9 cellular contexts compared by ENCODE assay signal in the genomic region with DNA sequence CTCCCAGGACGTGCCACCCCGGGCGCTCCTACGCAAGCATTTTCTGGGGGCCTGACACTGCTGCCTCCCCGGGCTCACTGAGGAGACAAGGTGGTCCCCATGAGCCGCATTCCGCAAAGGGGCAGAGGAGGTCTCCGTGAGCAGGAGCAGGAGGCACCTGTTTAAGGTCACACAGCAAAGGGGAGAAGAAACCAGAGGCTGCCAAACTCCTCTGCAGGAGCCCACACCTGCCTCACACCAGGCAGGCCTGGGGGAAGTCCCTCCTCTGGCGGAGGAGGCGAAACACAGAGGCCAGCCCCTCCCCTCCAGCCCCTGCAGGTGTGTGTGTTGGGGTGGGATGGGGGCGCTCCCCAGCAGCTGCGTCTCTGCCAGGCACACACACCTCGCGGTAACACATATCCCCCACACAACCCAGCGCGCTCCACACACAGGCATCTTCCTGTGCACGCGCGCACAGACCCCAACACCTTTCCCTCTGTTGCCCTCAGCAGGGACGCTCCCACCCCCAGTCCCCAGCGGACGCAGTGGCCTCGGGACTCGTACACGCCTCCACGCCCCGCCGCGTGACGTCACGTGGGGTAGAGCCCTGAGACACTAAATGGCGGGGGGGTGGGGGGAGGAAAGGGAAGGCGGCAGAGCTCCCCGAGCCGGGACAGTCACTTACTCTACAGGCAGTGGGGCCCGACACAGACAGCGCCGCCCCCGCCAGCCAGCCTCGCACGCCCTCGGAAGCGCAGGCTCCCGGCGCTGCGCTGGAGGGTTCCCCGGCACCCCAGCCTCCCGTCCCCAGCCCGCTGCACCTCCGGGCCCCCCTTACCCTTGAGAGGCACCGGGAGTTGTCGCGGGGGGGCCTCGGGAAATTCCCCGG. TPM values are rescaled to one million over a fixed set of nuclear protein-coding genes. Genes with fewer than 3 reads are reported as not detected.
DNase-seq lines count a peak whose midpoint lies in the region; ATAC-seq, FAIRE-seq and TF ChIP-seq lines count a peak whose summit lies in the region.
"Had no signal": no experiment of that assay in that cellular context is flagged by ENCODE, and none has a peak within 500 bp of the region (broad histone marks: within the 10 kb centered on the region; RNA-seq: fewer than 3 reads in every experiment).

No MANE protein-coding gene starts in this region.

- H2AFZ ChIP-seq in endothelial cell of umbilical vein (ENCODE audit: low read depth, low read length), result no peak overlapping the region

- BruUV-seq in endothelial cell of umbilical vein (replicated peaks; lab: Mats Ljungman, UMichigan), result no TSS peak

- peaks cover 36% of the 10 kb centered on the region for H3K4me1 Mint-ChIP-seq in activated CD4-positive, alpha-beta T cell treated with anti-CD3 and anti-CD28 coated beads, Interleukin-2, amount 10 ng/mL, durations not matched to agents 24 days and 14 days

- peaks cover 73% of the 10 kb centered on the region for H3K27me3 Mint-ChIP-seq in activated CD4-positive, alpha-beta T cell treated with anti-CD3 and anti-CD28 coated beads, Interleukin-2, amount 10 ng/mL, durations not matched to agents 24 days and 14 days

- H4K20me1 ChIP-seq in endothelial cell of umbilical vein (replicated peaks; ENCODE audit: control insufficient read depth, extremely low read depth, insufficient read depth, low read length), result no peaks in the 10 kb centered on the region

- H3K9me3 Mint-ChIP-seq in activated CD4-positive, alpha-beta T cell treated with anti-CD3 and anti-CD28 coated beads, Interleukin-2, amount 10 ng/mL, durations not matched to agents 24 days and 14 days, result no peaks in the 10 kb centered on the region

- H3K27ac ChIP-seq in endothelial cell of umbilical vein (ENCODE audit: insufficient read depth, low read depth, low read length) (no peak overlapping the region), spleen (peak overlapping the region; percentile 6 to 93 (median 78))
- H3K27ac ChIP-seq: neutrophil had no signal

- TF ChIP-seq CTCF in endothelial cell of umbilical vein (IDR thresholded peaks at IDR 0.05; ENCODE audit: extremely low read depth in 1 of 2, insufficient read depth in 1 of 2, low read depth in 1 of 2, low read length in 2 of 2) (no peak), spleen (IDR thresholded peaks at IDR 0.05 in 8 of 11, conservative IDR thresholded peaks at IDR 0.05 in 3 of 11) (no peak)

- no peaks in the 10 kb centered on the region for H3K79me2 ChIP-seq in endothelial cell of umbilical vein (ENCODE audit: control insufficient read depth, insufficient read depth, low read length)

- no peak overlapping the region for H3K9ac ChIP-seq in endothelial cell of umbilical vein (replicated peaks; ENCODE audit: extremely low read depth, insufficient read depth, low read length)

- H3K36me3 ChIP-seq in endothelial cell of umbilical vein (ENCODE audit: control insufficient read depth in 2 of 2, extremely low read depth in 1 of 2, insufficient read depth in 2 of 2, low read length in 2 of 2) (no peaks in the 10 kb centered on the region), spleen (no peaks in the 10 kb centered on the region)
- H3K36me3 ChIP-seq: neutrophil had no signal

- POLR2A ChIA-PET in endothelial cell of umbilical vein (lab: Charles Lee), result no interaction called here

- H3K4me3 ChIP-seq in endothelial cell of umbilical vein (replicated peaks in 1 of 3; ENCODE audit: insufficient read depth in 1 of 3, low read depth in 1 of 3, low read length in 3 of 3) (no peak overlapping the region), spleen (peak overlapping the region; percentile 25 to 72 (median 36))

- dilution Hi-C loops in endothelial cell of umbilical vein (cut with MboI; ENCODE audit: extremely low pct_ligation_motif_present, low sequenced_read_pairs), result no loop called here

- no peaks in the 10 kb centered on the region for H3K9me3 ChIP-seq in endothelial cell of umbilical vein (replicated peaks; ENCODE audit: control insufficient read depth, insufficient read depth, low read length)
- H3K9me3 ChIP-seq in spleen, result no peaks in the 10 kb centered on the region
- H3K9me3 ChIP-seq: neutrophil had no signal

- DNase-seq in DMS79 treated with DMSO at 0.1 percent for 48 hours (lab: John Stamatoyannopoulos, UW), result peak; percentile 54
- peak; percentile 83 for DNase-seq in activated CD4-positive, alpha-beta T cell treated with anti-CD3 and anti-CD28 coated beads, Interleukin-2, amount 10 ng/mL, durations not matched to agents 24 days and 14 days
- no peak for DNase-seq in endothelial cell of umbilical vein (ENCODE audit: low read depth, low spot score)
- peak; percentile 96 for DNase-seq in spleen
- no peak for DNase-seq in putamen (ENCODE audit: low spot score)
- DNase-seq in cerebellum (ENCODE audit: low spot score), result no peak

- ATAC-seq in GM19455 (IDR thresholded peaks at IDR 0.05; ENCODE audit: unreplicated experiment) (peak; percentile 51), HG03521 (IDR thresholded peaks at IDR 0.05; ENCODE audit: unreplicated experiment) (peak; percentile 52)

- H3K27ac Mint-ChIP-seq in activated CD4-positive, alpha-beta T cell treated with anti-CD3 and anti-CD28 coated beads, Interleukin-2, amount 10 ng/mL, durations not matched to agents 24 days and 14 days, result peak overlapping the region; percentile 10

- TF ChIP-seq POLR2A in endothelial cell of umbilical vein (IDR thresholded peaks at IDR 0.05; ENCODE audit: low read depth, low read length), result no peak
- peak in 1 of 3 donors; percentile 32 for TF ChIP-seq POLR2A in spleen (IDR thresholded peaks at IDR 0.05)

- H3K27me3 ChIP-seq in endothelial cell of umbilical vein (ENCODE audit: control insufficient read depth in 2 of 2, insufficient read depth in 2 of 2, low read length in 2 of 2) (peaks cover 75 to 81% of the 10 kb centered on the region in 2 experiments), spleen (replicated peaks in 1 of 7) (peaks cover 0 to 99% (median 24%) of the 10 kb centered on the region in 7 donors)

- H3K4me3 Mint-ChIP-seq in activated CD4-positive, alpha-beta T cell treated with anti-CD3 and anti-CD28 coated beads, Interleukin-2, amount 10 ng/mL, durations not matched to agents 24 days and 14 days, result peak overlapping the region; percentile 83

- H3K4me1 ChIP-seq in endothelial cell of umbilical vein (ENCODE audit: control insufficient read depth, extremely low read depth, insufficient read depth, low read length) (no peaks in the 10 kb centered on the region), spleen (peaks cover 16 to 87% (median 71%) of the 10 kb centered on the region in 6 donors)

- FAIRE-seq in endothelial cell of umbilical vein (lab: Jason Lieb, UNC), result no peak

- 2 to 3% (median 2%) methylated on average over 42 to 55 of the region's 55 CpGs for WGBS in spleen, 5 donors

- CTCF ChIA-PET in endothelial cell of umbilical vein (lab: Charles Lee), result interaction anchor here (1.4 to 10.5 kb wide), 2 partner anchors 15 to 33 kb away, joined by 3 to 362 read pairs; no protein-coding TSS in a partner anchor

- H3K4me2 ChIP-seq in endothelial cell of umbilical vein (ENCODE audit: insufficient read depth, low read length), result no peak overlapping the region

- H3K9me1 ChIP-seq in endothelial cell of umbilical vein (replicated peaks; ENCODE audit: control insufficient read depth, extremely low read depth, insufficient read depth, low read length), result no peaks in the 10 kb centered on the region

- no peaks in the 10 kb centered on the region for H3K36me3 Mint-ChIP-seq in activated CD4-positive, alpha-beta T cell treated with anti-CD3 and anti-CD28 coated beads, Interleukin-2, amount 10 ng/mL, durations not matched to agents 24 days and 14 days (ENCODE audit: low read depth)

- intact Hi-C loops in activated CD4-positive, alpha-beta T cell treated with anti-CD3 and anti-CD28 coated beads, Interleukin-2, amount 10 ng/mL, durations not matched to agents 24 days and 14 days (cut with micrococcal nuclease), result no loop called here
- intact Hi-C loops in endothelial cell of umbilical vein (cut with micrococcal nuclease), result loop anchor here (10.0 kb wide), 1 partner anchor 275 kb away; no protein-coding TSS in a partner anchor
- intact Hi-C loops in spleen (cut with DNase I; ENCODE audit: low total_unique reads), result no loop called here

RNA-seq across cellular contexts. Expression of gene WNT10A, which starts 0.5 kb away (rescaled TPM):
- total RNA-seq in activated CD4-positive, alpha-beta T cell treated with anti-CD3 and anti-CD28 coated beads, Interleukin-2, amount 10 ng/mL, durations not matched to agents 24 days and 14 days, result 0.12 and 0.28 TPM in 2 replicates
- total RNA-seq in endothelial cell of umbilical vein (not detected in 2 replicates), spleen (1 to 10 TPM; 1.6 to 7.9 (median 3.5) TPM), cerebellum (0.27 TPM)
- polyA plus RNA-seq in endothelial cell of umbilical vein (not detected in 2 replicates), spleen (1 to 10 TPM; 1.5 to 2.5 (median 1.5) TPM)
- polyA plus RNA-seq in endothelial cell of umbilical vein (2011; cell fraction: cytosol; rRNA removed), result not detected in 2 replicates
- polyA plus RNA-seq in endothelial cell of umbilical vein (2011; cell fraction: nucleus; rRNA removed), result not detected in 2 replicates
- polyA plus RNA-seq in endothelial cell of umbilical vein (2012), result not detected in 2 replicates
- polyA minus RNA-seq in endothelial cell of umbilical vein, result not detected in 2 replicates
- polyA minus RNA-seq in endothelial cell of umbilical vein (2011; cell fraction: cytosol; rRNA and poly(A)+ RNA removed), result not detected
- not detected in 2 replicates for polyA minus RNA-seq in endothelial cell of umbilical vein (2011; cell fraction: nucleus; rRNA and poly(A)+ RNA removed)

RNA-seq across cellular contexts. Expression of gene WNT6, which starts 20.5 kb away (rescaled TPM):
- total RNA-seq in activated CD4-positive, alpha-beta T cell treated with anti-CD3 and anti-CD28 coated beads, Interleukin-2, amount 10 ng/mL, durations not matched to agents 24 days and 14 days, result not detected in 2 replicates
- total RNA-seq in endothelial cell of umbilical vein, result not detected in 2 replicates
- not detected in 2 replicates for polyA plus RNA-seq in endothelial cell of umbilical vein
- not detected in 2 replicates for polyA plus RNA-seq in endothelial cell of umbilical vein (2011; cell fraction: cytosol; rRNA removed)
- polyA plus RNA-seq in endothelial cell of umbilical vein (2011; cell fraction: nucleus; rRNA removed), result not detected in 2 replicates
- not detected in 2 replicates for polyA plus RNA-seq in endothelial cell of umbilical vein (2012)
- not detected in 2 replicates for polyA minus RNA-seq in endothelial cell of umbilical vein
- polyA minus RNA-seq in endothelial cell of umbilical vein (2011; cell fraction: cytosol; rRNA and poly(A)+ RNA removed), result 0.72 TPM
- polyA minus RNA-seq in endothelial cell of umbilical vein (2011; cell fraction: nucleus; rRNA and poly(A)+ RNA removed), result not detected in 2 replicates
- 10 to 100 TPM in 3 of 7 donors, 1 to 10 TPM in 4; 2.2 to 10.9 (median 10.0) TPM for total RNA-seq in spleen
- 1 to 10 TPM; 1.1 to 4.0 (median 1.1) TPM for polyA plus RNA-seq in spleen
- total RNA-seq in cerebellum, result not detected

RNA-seq across cellular contexts. Expression of gene PRKAG3, which starts 48.5 kb away (rescaled TPM):
- total RNA-seq in activated CD4-positive, alpha-beta T cell treated with anti-CD3 and anti-CD28 coated beads, Interleukin-2, amount 10 ng/mL, durations not matched to agents 24 days and 14 days, result not detected in 2 replicates
- total RNA-seq in endothelial cell of umbilical vein, result not detected in 2 replicates
- not detected in 2 replicates for polyA plus RNA-seq in endothelial cell of umbilical vein
- not detected in 2 replicates for polyA plus RNA-seq in endothelial cell of umbilical vein (2011; cell fraction: cytosol; rRNA removed)
- polyA plus RNA-seq in endothelial cell of umbilical vein (2011; cell fraction: nucleus; rRNA removed), result not detected in 2 replicates
- not detected in 2 replicates for polyA plus RNA-seq in endothelial cell of umbilical vein (2012)
- not detected in 2 replicates for polyA minus RNA-seq in endothelial cell of umbilical vein
- polyA minus RNA-seq in endothelial cell of umbilical vein (2011; cell fraction: cytosol; rRNA and poly(A)+ RNA removed), result not detected
- polyA minus RNA-seq in endothelial cell of umbilical vein (2011; cell fraction: nucleus; rRNA and poly(A)+ RNA removed), result not detected in 2 replicates
- not detected for total RNA-seq in spleen
- polyA plus RNA-seq in spleen, result not detected
- total RNA-seq in cerebellum, result not detected

Comparison
In these comparisons a context has a peak if more than half of its experiments do, and no peak if none do; other contexts are left out.
1. DNase-seq: peak in DMS79 treated with DMSO at 0.1 percent for 48 hours (single experiment), activated CD4-positive, alpha-beta T cell treated with anti-CD3 and anti-CD28 coated beads, Interleukin-2, amount 10 ng/mL, durations not matched to agents 24 days and 14 days (single experiment) and spleen (single experiment); none in endothelial cell of umbilical vein (single experiment), putamen (single experiment) and cerebellum (single experiment).
2. H3K4me3 ChIP-seq: peak in spleen (8 of 8); none in endothelial cell of umbilical vein (0 of 3).